In genomic region chr2:63249146-63249545, GRCh38 we compare ENCODE assay signal across 20 cellular contexts.
DNase-seq lines count a peak whose midpoint lies in the region; ATAC-seq, FAIRE-seq and TF ChIP-seq lines count a peak whose summit lies in the region.
"Had no signal": no experiment of that assay in that cellular context is flagged by ENCODE, and none has a peak within 500 bp of the region (broad histone marks: within the 10 kb centered on the region; RNA-seq: fewer than 3 reads in every experiment).

No MANE protein-coding gene starts in this region.

- no peak for TF ChIP-seq RAD21 in K562 (CRISPR knock-in tag; conservative IDR thresholded peaks at IDR 0.05 in 1 of 2, IDR thresholded peaks at IDR 0.05 in 1 of 2)
- TF ChIP-seq RAD21 in neural cell (conservative IDR thresholded peaks at IDR 0.05), result no peak

- no peak for TF ChIP-seq POLR2A in K562 (conservative IDR thresholded peaks at IDR 0.05)

- no peak for ATAC-seq in K562
- ATAC-seq in activated T-helper 17 cell treated with anti-CD3 and anti-CD28 coated beads, Interleukin-2, amount 50 U/mL, for 72 hours (replicated peaks), result no peak
- ATAC-seq: CD8-positive, alpha-beta T cell had no signal

- no peaks in the 10 kb centered on the region for H3K4me1 ChIP-seq in K562 (replicated peaks in 1 of 2; ENCODE audit: control insufficient read depth in 2 of 2, insufficient read depth in 2 of 2, low read length in 2 of 2)
- H3K4me1 ChIP-seq: BE2C had no signal

- no peak overlapping the region for H3K9ac ChIP-seq in K562 (ENCODE audit: insufficient read depth in 1 of 2, low read depth in 2 of 2, low read length in 2 of 2)
- no peak overlapping the region for H3K9ac ChIP-seq in neural cell (ENCODE audit: low read length)
- H3K9ac ChIP-seq: GM23248 had no signal

- TF ChIP-seq EP300 in K562 (IDR thresholded peaks at IDR 0.05; ENCODE audit: low read length) (no peak), neural cell (conservative IDR thresholded peaks at IDR 0.05; ENCODE audit: poor library complexity, severe bottlenecking) (no peak)

- H2AFZ ChIP-seq in K562 (ENCODE audit: low read depth, low read length), result no peak overlapping the region
- H2AFZ ChIP-seq in neural cell (ENCODE audit: low read depth, low read length), result no peak overlapping the region
- H2AFZ ChIP-seq: GM23248 had no signal

- H3K4me2 ChIP-seq in K562 (ENCODE audit: insufficient read depth, low read length) (no peak overlapping the region), neural cell (ENCODE audit: low read length) (no peak overlapping the region)

- no peaks in the 10 kb centered on the region for H4K20me1 ChIP-seq in K562 (replicated peaks; ENCODE audit: control insufficient read depth, insufficient read depth, low read length)
- no peaks in the 10 kb centered on the region for H4K20me1 ChIP-seq in neural cell (ENCODE audit: insufficient read depth)

- no peak overlapping the region for H3K4me3 ChIP-seq in K562
- no peak overlapping the region for H3K4me3 ChIP-seq in neural cell (ENCODE audit: low read length)
- H3K4me3 ChIP-seq: GM23248 had no signal

- H3K36me3 Mint-ChIP-seq in activated T-helper 17 cell treated with anti-CD3 and anti-CD28 coated beads, Interleukin-2, amount 50 U/mL, for 72 hours (ENCODE audit: low read depth), result no peaks in the 10 kb centered on the region
- no peaks in the 10 kb centered on the region for H3K36me3 Mint-ChIP-seq in chondrocyte (ENCODE audit: low read depth)

- no peaks in the 10 kb centered on the region for H3K27me3 Mint-ChIP-seq in activated T-helper 17 cell treated with anti-CD3 and anti-CD28 coated beads, Interleukin-2, amount 50 U/mL, for 72 hours
- H3K27me3 Mint-ChIP-seq in chondrocyte (ENCODE audit: low read depth), result no peaks in the 10 kb centered on the region
- H3K27me3 Mint-ChIP-seq: IgD-negative memory B cell had no signal

- H3K79me2 ChIP-seq in K562 (ENCODE audit: control insufficient read depth, insufficient read depth, low read length), result no peaks in the 10 kb centered on the region
- no peaks in the 10 kb centered on the region for H3K79me2 ChIP-seq in neural cell (replicated peaks; ENCODE audit: insufficient read depth, low read length)

- TF ChIP-seq CTCF in K562 (IDR thresholded peaks at IDR 0.05 in 2 of 3, conservative IDR thresholded peaks at IDR 0.05 in 1 of 3; ENCODE audit: insufficient read depth in 2 of 3, low read depth in 1 of 3, low read length in 3 of 3) (no peak), neural cell (IDR thresholded peaks at IDR 0.05; ENCODE audit: poor library complexity, severe bottlenecking) (no peak), chondrocyte (IDR thresholded peaks at IDR 0.05) (no peak)

- no peak for FAIRE-seq in K562 (lab: Jason Lieb, UNC)
- FAIRE-seq: D721Med, GM18507 had no signal

- H3K27me3 ChIP-seq in K562 (ENCODE audit: control insufficient read depth in 2 of 2, insufficient read depth in 2 of 2, low read length in 2 of 2), result no peaks in the 10 kb centered on the region
- no peaks in the 10 kb centered on the region for H3K27me3 ChIP-seq in neural cell (ENCODE audit: insufficient read depth, low read depth, low read length)
- H3K27me3 ChIP-seq: BE2C had no signal

- POLR2A ChIA-PET in K562 (lab: Yijun Ruan, JAX), result no interaction called here

- H3K9me3 ChIP-seq in K562 (replicated peaks; ENCODE audit: control insufficient read depth, insufficient read depth, low read depth, low read length) (no peaks in the 10 kb centered on the region), neural cell (ENCODE audit: low read length) (no peaks in the 10 kb centered on the region)
- H3K9me3 ChIP-seq: BE2C had no signal

- in situ Hi-C loops in K562 (cut with MboI), result no loop called here

- peaks cover 13% of the 10 kb centered on the region for H3K9me3 Mint-ChIP-seq in activated T-helper 17 cell treated with anti-CD3 and anti-CD28 coated beads, Interleukin-2, amount 50 U/mL, for 72 hours
- peaks cover 3% of the 10 kb centered on the region for H3K9me3 Mint-ChIP-seq in chondrocyte (ENCODE audit: low read depth)

- H3K4me1 Mint-ChIP-seq in activated T-helper 17 cell treated with anti-CD3 and anti-CD28 coated beads, Interleukin-2, amount 50 U/mL, for 72 hours, result no peaks in the 10 kb centered on the region
- H3K4me1 Mint-ChIP-seq in chondrocyte (ENCODE audit: low read depth), result no peaks in the 10 kb centered on the region
- H3K4me1 Mint-ChIP-seq: IgD-negative memory B cell had no signal

- BruUV-seq in K562 (replicated peaks; lab: Mats Ljungman, UMichigan), result no TSS peak

- DNase-seq in ELF-1 (ENCODE audit: low read depth, low spot score), result peak; percentile 14
- DNase-seq in M059J (ENCODE audit: low read depth), result peak; percentile 20
- DNase-seq in K562 (ENCODE audit: extremely low read depth in 1 of 4, low spot score in 3 of 4), result no peak
- no peak for DNase-seq in NCI-H2081 treated with DMSO at 0.1 percent for 48 hours (lab: John Stamatoyannopoulos, UW)
- DNase-seq in chondrocyte (ENCODE audit: low spot score), result no peak
- no peak for DNase-seq in HuH-7.5 (ENCODE audit: low spot score)
- DNase-seq: BE2C; CD8-positive, alpha-beta T cell; COR-L47; DMS153; DMS79 treated with DMSO at 0.1 percent for 48 hours; GM23248; H7 had no signal

- H3F3A ChIP-seq in neural cell (ENCODE audit: insufficient read depth, low read length, poor library complexity, severe bottlenecking), result no peaks in the 10 kb centered on the region

- intact Hi-C loops in K562 (cut with micrococcal nuclease), result no loop called here

- H3K27ac Mint-ChIP-seq in activated T-helper 17 cell treated with anti-CD3 and anti-CD28 coated beads, Interleukin-2, amount 50 U/mL, for 72 hours, result no peak overlapping the region
- H3K27ac Mint-ChIP-seq in chondrocyte (ENCODE audit: unreplicated experiment), result no peak overlapping the region
- H3K27ac Mint-ChIP-seq: CD8-positive, alpha-beta T cell; IgD-negative memory B cell had no signal

- CTCF ChIA-PET in K562 (lab: Yijun Ruan, JAX; ENCODE audit: low intra/inter-chr PET ratio), result no interaction called here

- H3K9me1 ChIP-seq in K562 (ENCODE audit: control insufficient read depth, insufficient read depth, low read length), result no peaks in the 10 kb centered on the region

- H3K4me3 Mint-ChIP-seq in activated T-helper 17 cell treated with anti-CD3 and anti-CD28 coated beads, Interleukin-2, amount 50 U/mL, for 72 hours, result no peak overlapping the region
- H3K4me3 Mint-ChIP-seq in chondrocyte (ENCODE audit: unreplicated experiment), result no peak overlapping the region
- H3K4me3 Mint-ChIP-seq: CD8-positive, alpha-beta T cell; IgD-negative memory B cell had no signal

- 3% methylated on average over 2 of the region's 2 CpGs for WGBS in K562 (ENCODE audit: insufficient coverage, low coverage, missing lambda C conversion rate)

- no peaks in the 10 kb centered on the region for H3K36me3 ChIP-seq in K562 (ENCODE audit: control insufficient read depth, insufficient read depth, low read length)
- H3K36me3 ChIP-seq in neural cell (ENCODE audit: insufficient read depth, low read length), result no peaks in the 10 kb centered on the region
- H3K36me3 ChIP-seq: BE2C had no signal

- no peaks in the 10 kb centered on the region for H3K9me2 ChIP-seq in neural cell (ENCODE audit: insufficient read depth, low read length)

- H3K27ac ChIP-seq in K562 (ENCODE audit: extremely low read depth, low read depth, low read length) (no peak overlapping the region), neural cell (ENCODE audit: low read length) (peak overlapping the region; percentile 18)
- H3K27ac ChIP-seq: C4-2B, GM23248, HL-60 had no signal

TF ChIP-seq in K562, 482 proteins besides CTCF, POLR2A, EP300 and RAD21 (continues in another document):
- TF ChIP-seq BCOR (IDR thresholded peaks at IDR 0.05), result no peak
- TF ChIP-seq ZNF280A (IDR thresholded peaks at IDR 0.05; ENCODE audit: low read depth, partially characterized antibody), result no peak
- TF ChIP-seq DLX4 (CRISPR knock-in tag; IDR thresholded peaks at IDR 0.05), result no peak
- TF ChIP-seq HNRNPH1 (optimal IDR thresholded peaks at IDR 0.05; ENCODE audit: low read depth, low read length), result no peak
- TF ChIP-seq HDAC6 (IDR thresholded peaks at IDR 0.05; ENCODE audit: low read depth, low read length), result no peak

TF ChIP-seq in neural cell, 6 proteins besides CTCF, POLR2A, EP300 and RAD21:
- no peak for TF ChIP-seq SMC3 (conservative IDR thresholded peaks at IDR 0.05; ENCODE audit: poor library complexity)
- no peak for TF ChIP-seq REST (IDR thresholded peaks at IDR 0.05; ENCODE audit: borderline replicate concordance)
- TF ChIP-seq POLR2AphosphoS5 (IDR thresholded peaks at IDR 0.05), result no peak
- TF ChIP-seq TAF1 (IDR thresholded peaks at IDR 0.05; ENCODE audit: low read depth), result no peak
- TF ChIP-seq EZH2 (IDR thresholded peaks at IDR 0.05; ENCODE audit: borderline replicate concordance, insufficient read depth, low read length, poor library complexity, severe bottlenecking), result no peak
- TF ChIP-seq MXI1 (conservative IDR thresholded peaks at IDR 0.05; ENCODE audit: poor library complexity, severe bottlenecking), result no peak

Comparison
In these comparisons a context has a peak if more than half of its experiments do, and no peak if none do; other contexts are left out.
1. DNase-seq: peak in ELF-1 (single experiment) and M059J (single experiment); none in K562 (0 of 4), NCI-H2081 treated with DMSO at 0.1 percent for 48 hours (single experiment), chondrocyte (single experiment) and HuH-7.5 (single experiment).